Comparison of ENCODE assay signal across 8 cellular contexts in the genomic region with DNA sequence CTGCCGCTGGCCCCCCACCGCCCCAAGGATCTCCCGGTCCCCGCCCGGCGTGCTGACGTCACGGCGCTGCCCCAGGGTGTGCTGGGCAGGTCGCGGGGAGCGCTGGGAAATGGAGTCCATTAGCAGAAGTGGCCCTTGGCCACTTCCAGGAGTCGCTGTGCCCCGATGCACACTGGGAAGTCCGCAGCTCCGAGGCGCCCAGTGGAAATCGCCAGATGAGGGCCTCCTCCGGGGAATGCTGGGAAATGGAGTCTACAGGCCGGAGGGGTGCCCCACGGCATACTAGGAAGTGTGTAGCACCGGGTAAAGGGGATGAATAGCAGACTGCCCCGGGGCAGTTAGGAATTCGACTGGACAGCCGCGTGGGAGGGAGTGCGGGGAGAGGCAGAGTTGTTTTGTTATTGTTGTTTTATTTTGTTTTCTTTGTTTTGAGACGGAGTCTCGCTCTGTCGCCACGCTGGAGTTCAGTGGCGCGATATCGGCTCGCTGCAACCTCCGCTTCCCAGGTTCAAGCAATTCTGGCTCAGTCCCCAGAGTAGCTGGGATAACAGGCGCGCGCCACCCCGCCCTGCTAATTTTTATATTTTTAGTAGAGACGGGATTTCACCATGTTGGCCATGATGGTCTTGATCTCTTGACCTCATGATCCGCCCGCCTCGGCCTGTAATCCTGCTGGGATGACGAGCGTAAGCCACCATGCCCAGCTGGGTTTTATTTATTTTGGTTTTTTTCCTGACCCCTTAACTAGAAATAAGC. TPM values are rescaled to one million over a fixed set of nuclear protein-coding genes. Genes with fewer than 3 reads are reported as not detected.
DNase-seq lines count a peak whose midpoint lies in the region; ATAC-seq lines count a peak whose summit lies in the region.

TSS of gene PPP1R12C (minus strand) at position 2 of the 756 bp plus-strand sequence. CDS start 94 bp downstream, outside the sequence.

- DNase-seq in CMK (ENCODE audit: low read depth) (peak; percentile 95), HT1080 (ENCODE audit: low read depth) (peak; percentile 99), NOMO-1 treated with DMSO at 0.1 percent for 48 hours (lab: John Stamatoyannopoulos, UW; ENCODE audit: unreplicated experiment) (peak; percentile 99), medulla oblongata (ENCODE audit: extremely low spot score) (peak; percentile 99)
- peak; percentile 96 for DNase-seq in activated CD8-positive, alpha-beta memory T cell treated with anti-CD3 and anti-CD28 coated beads for 4 hours (ENCODE audit: low read depth in 2 of 2)
- peak; percentile 91 to 96 (median 96) for DNase-seq in effector memory CD8-positive, alpha-beta T cell
- DNase-seq in stimulated activated CD8-positive, alpha-beta memory T cell treated with anti-CD3 and anti-CD28 coated beads, Interleukin-12 subunit alpha, Interleukin-12 subunit beta, amount 100 ng/mL, for 1 hour (ENCODE audit: low read depth) = peak; percentile 91

- peak within 1 kb of the TSS; percentile 90 to 92 for H3K27ac Mint-ChIP-seq in effector memory CD8-positive, alpha-beta T cell

- peaks cover 18% of the 10 kb centered on the region for H3K36me3 Mint-ChIP-seq in effector memory CD8-positive, alpha-beta T cell (ENCODE audit: insufficient read depth)

- H3K4me3 Mint-ChIP-seq in effector memory CD8-positive, alpha-beta T cell = peak within 1 kb of the TSS; percentile 93 to 96

- H3K9me3 Mint-ChIP-seq in effector memory CD8-positive, alpha-beta T cell = no peaks in the 10 kb centered on the region

- peak; percentile 79 for ATAC-seq in GM21360 (IDR thresholded peaks at IDR 0.05; ENCODE audit: unreplicated experiment)
- peak; percentile 94 for ATAC-seq in effector memory CD8-positive, alpha-beta T cell (replicated peaks)

- H3K27me3 Mint-ChIP-seq in effector memory CD8-positive, alpha-beta T cell = peaks cover 3 to 4% of the 10 kb centered on the region in 2 donors

- H3K4me1 Mint-ChIP-seq in effector memory CD8-positive, alpha-beta T cell (ENCODE audit: low read depth in 2 of 2) = peaks cover 24 to 33% of the 10 kb centered on the region in 2 donors

RNA-seq across cellular contexts. Expression of gene PPP1R12C, which starts in this region (rescaled TPM):
- total RNA-seq in HT1080 (2014; rRNA removed; shearing (Covaris generic)) = 51.1 and 57.6 TPM in 2 replicates
- 29.1 and 34.0 TPM in 2 replicates for polyA plus RNA-seq in HT1080 (2015; cell fraction: cytosol; rRNA removed)
- 149 and 151 TPM in 2 replicates for polyA plus RNA-seq in HT1080 (2015; cell fraction: nucleus; rRNA removed)

Comparison
In these comparisons a context has a peak if more than half of its experiments do, and no peak if none do; other contexts are left out.
1. Peak in every context shown above with its lines: DNase-seq and ATAC-seq.